ENCODE assay signal across 25 cellular contexts in the genomic region with DNA sequence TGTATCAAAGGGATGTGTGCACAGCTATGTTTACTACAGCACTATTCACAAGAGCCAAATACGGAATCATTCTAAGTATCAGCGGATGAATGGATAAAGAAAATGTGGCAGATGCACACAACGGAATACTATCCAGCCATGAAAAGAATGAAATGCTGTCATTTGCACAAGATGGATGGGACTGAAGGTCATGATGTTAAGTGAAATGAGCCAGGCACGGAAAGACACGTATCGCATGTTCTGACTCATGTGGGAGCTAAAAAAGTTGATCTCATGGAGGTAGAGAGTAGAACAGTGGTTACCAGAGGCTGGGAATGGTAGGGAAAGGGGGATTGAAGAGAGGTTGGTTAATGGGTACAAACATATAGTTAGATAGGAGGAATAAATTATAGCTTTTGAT. TPM values are rescaled to one million over a fixed set of nuclear protein-coding genes. Genes with fewer than 3 reads are reported as not detected.
DNase-seq lines count a peak whose midpoint lies in the region; ATAC-seq and TF ChIP-seq lines count a peak whose summit lies in the region.
"Had no signal": no experiment of that assay in that cellular context is flagged by ENCODE, and none has a peak within 500 bp of the region (broad histone marks: within the 10 kb centered on the region; RNA-seq: fewer than 3 reads in every experiment).

No MANE protein-coding gene starts in this region.

- no peaks in the 10 kb centered on the region for H3K4me1 ChIP-seq in H9 (ENCODE audit: insufficient read depth, low read length)
- peaks cover 0 to 5% of the 10 kb centered on the region in 2 experiments for H3K4me1 ChIP-seq in trophoblast cell (ENCODE audit: control insufficient read depth in 1 of 2, insufficient read depth in 2 of 2, low read length in 2 of 2)
- H3K4me1 ChIP-seq in foreskin keratinocyte, result no peaks in the 10 kb centered on the region
- H3K4me1 ChIP-seq: A549; BE2C; BLaER1 treated with 17β-estradiol and CSF1 and Interleukin-3, amounts not matched to agents 10 nM and 100 nM had no signal

- H2BK12ac ChIP-seq in H9 (ENCODE audit: insufficient read length, low read depth, low read length), result no peak overlapping the region
- no peak overlapping the region for H2BK12ac ChIP-seq in trophoblast cell (ENCODE audit: low read length)

- H3T11ph ChIP-seq in H9 (ENCODE audit: low read length), result no peak overlapping the region

- no peak overlapping the region for H3K4me3 Mint-ChIP-seq in H9
- no peak overlapping the region for H3K4me3 Mint-ChIP-seq in HFFc6
- H3K4me3 Mint-ChIP-seq: CD14-positive monocyte; CD4-positive, alpha-beta T cell; CD8-positive, alpha-beta memory T cell had no signal

- H3K27me3 ChIP-seq in H9 (ENCODE audit: insufficient read depth, low read length) (no peaks in the 10 kb centered on the region), trophoblast cell (ENCODE audit: insufficient read depth, low read length) (no peaks in the 10 kb centered on the region), foreskin keratinocyte (no peaks in the 10 kb centered on the region)
- H3K27me3 ChIP-seq: BE2C; BLaER1 treated with 17β-estradiol and CSF1 and Interleukin-3, amounts not matched to agents 10 nM and 100 nM had no signal

- H2BK20ac ChIP-seq in H9 (ENCODE audit: low read depth, low read length, poor library complexity, severe bottlenecking), result no peak overlapping the region

- H3K4me3 ChIP-seq in trophoblast cell (ENCODE audit: low read depth, low read length), result no peak overlapping the region
- H3K4me3 ChIP-seq: A549; BLaER1 treated with 17β-estradiol and CSF1 and Interleukin-3, amounts not matched to agents 10 nM and 100 nM; GM12878; GM23248 had no signal

- no peak overlapping the region for H3K23ac ChIP-seq in H9 (ENCODE audit: insufficient read length, low read depth, low read length)
- no peak overlapping the region for H3K23ac ChIP-seq in trophoblast cell (ENCODE audit: low read length)

- DNase-seq in H9, result no peak
- no peak for DNase-seq in HFFc6
- DNase-seq in left kidney (ENCODE audit: low read depth, low spot score), result peak; percentile 18
- peak; percentile 30 to 72 for DNase-seq in trophoblast cell
- DNase-seq in foreskin keratinocyte, result no peak
- DNase-seq in islet precursor cell, result no peak
- DNase-seq: 8988T; ACHN; AML-193; BE2C; CD4-positive, alpha-beta T cell; CD8-positive, alpha-beta memory T cell; DMS 273 treated with DMSO at 0.1 percent for 48 hours; DMS79; EL; GDM1; GM23248; H7 had no signal

- H3K36me3 ChIP-seq in trophoblast cell (ENCODE audit: control insufficient read depth in 1 of 2, insufficient read depth in 2 of 2, low read length in 2 of 2), result peaks cover 2 to 4% of the 10 kb centered on the region in 2 experiments

- H3K27me3 Mint-ChIP-seq in H9 (ENCODE audit: low read depth) (no peaks in the 10 kb centered on the region), HFFc6 (ENCODE audit: insufficient read depth) (peaks cover 2% of the 10 kb centered on the region)
- H3K27me3 Mint-ChIP-seq: CD4-positive, alpha-beta T cell had no signal

- no peaks in the 10 kb centered on the region for H3K23me2 ChIP-seq in H9 (ENCODE audit: insufficient read length, low read depth, low read length, poor library complexity, severe bottlenecking)

- H3K36me3 Mint-ChIP-seq in H9 (ENCODE audit: insufficient read depth in 1 of 3, low read depth in 3 of 3), result peaks cover under 1 to 18% (median 16%) of the 10 kb centered on the region in 3 experiments; a peak in 5 of 7 replicates
- peaks cover 19% of the 10 kb centered on the region for H3K36me3 Mint-ChIP-seq in HFFc6 (ENCODE audit: low read depth)

- H3K9ac ChIP-seq in H9 (ENCODE audit: extremely low read depth, insufficient read length, low read length), result peak overlapping the region; percentile 7
- no peak overlapping the region for H3K9ac ChIP-seq in trophoblast cell (ENCODE audit: low read length)
- H3K9ac ChIP-seq: BLaER1 treated with 17β-estradiol and CSF1 and Interleukin-3, amounts not matched to agents 10 nM and 100 nM; GM23248 had no signal

- no peak overlapping the region for H3K4ac ChIP-seq in H9 (ENCODE audit: low read depth, low read length)
- H3K4ac ChIP-seq in trophoblast cell (ENCODE audit: low read depth, low read length), result no peak overlapping the region

- H3K4me2 ChIP-seq in H9 (ENCODE audit: insufficient read depth, insufficient read length, low read length), result no peak overlapping the region
- no peak overlapping the region for H3K4me2 ChIP-seq in trophoblast cell (ENCODE audit: low read length)
- H3K4me2 ChIP-seq: A549; BLaER1 treated with 17β-estradiol and CSF1 and Interleukin-3, amounts not matched to agents 10 nM and 100 nM had no signal

- H3K56ac ChIP-seq in H9 (ENCODE audit: insufficient read length, low read depth, low read length), result no peak overlapping the region

- H4K91ac ChIP-seq in H9 (ENCODE audit: insufficient read length, low read depth, low read length), result no peak overlapping the region
- no peak overlapping the region for H4K91ac ChIP-seq in trophoblast cell (ENCODE audit: low read depth, low read length)

- H2AFZ ChIP-seq in H9 (ENCODE audit: low read length), result no peak overlapping the region
- no peak overlapping the region for H2AFZ ChIP-seq in trophoblast cell (ENCODE audit: insufficient read depth, low read length, poor library complexity)
- H2AFZ ChIP-seq: GM23248 had no signal

- H3K14ac ChIP-seq in H9 (ENCODE audit: insufficient read depth, low read length) (no peak overlapping the region), trophoblast cell (ENCODE audit: low read length) (no peak overlapping the region)

- H3K18ac ChIP-seq in H9 (ENCODE audit: insufficient read length, low read depth, low read length) (no peak overlapping the region), trophoblast cell (ENCODE audit: low read length) (no peak overlapping the region)

- H2AK5ac ChIP-seq in H9 (ENCODE audit: insufficient read length, low read length) (no peak overlapping the region), trophoblast cell (ENCODE audit: low read length) (no peak overlapping the region)

- H3K9me3 ChIP-seq in H9 (ENCODE audit: control insufficient read depth, low read depth, low read length) (no peaks in the 10 kb centered on the region), trophoblast cell (ENCODE audit: insufficient read depth, low read depth, low read length) (no peaks in the 10 kb centered on the region)
- H3K9me3 ChIP-seq: A549; BE2C; BLaER1 treated with 17β-estradiol and CSF1 and Interleukin-3, amounts not matched to agents 10 nM and 100 nM had no signal

- no peak overlapping the region for H4K8ac ChIP-seq in H9 (replicated peaks; ENCODE audit: insufficient read length, low read depth, low read length)
- no peak overlapping the region for H4K8ac ChIP-seq in trophoblast cell (ENCODE audit: low read depth, low read length)

- no peak for ATAC-seq in foreskin keratinocyte
- no peak for ATAC-seq in HG03565 (IDR thresholded peaks at IDR 0.05; ENCODE audit: unreplicated experiment)
- ATAC-seq in GM18909 (IDR thresholded peaks at IDR 0.05; ENCODE audit: poor library complexity, unreplicated experiment), result no peak
- ATAC-seq: A549, GM12878, HCT116 had no signal

- H2BK5ac ChIP-seq in H9 (ENCODE audit: insufficient read length, low read length) (no peak overlapping the region), trophoblast cell (ENCODE audit: low read depth, low read length, poor library complexity) (no peak overlapping the region)

- peaks cover 4% of the 10 kb centered on the region for H3K79me1 ChIP-seq in H9 (ENCODE audit: insufficient read depth, low read depth, low read length, poor library complexity, severe bottlenecking)
- no peaks in the 10 kb centered on the region for H3K79me1 ChIP-seq in trophoblast cell (ENCODE audit: low read length)

- no peak overlapping the region for H2BK120ac ChIP-seq in H9 (ENCODE audit: low read depth, low read length, poor library complexity, severe bottlenecking)
- no peak overlapping the region for H2BK120ac ChIP-seq in trophoblast cell (ENCODE audit: insufficient read depth, low read length, poor library complexity)

- H4K5ac ChIP-seq in H9 (ENCODE audit: insufficient read length, low read depth, low read length), result no peak overlapping the region

- H3K27ac Mint-ChIP-seq in H9 (no peak overlapping the region), HFFc6 (peak overlapping the region; percentile 5)
- H3K27ac Mint-ChIP-seq: CD4-positive, alpha-beta T cell had no signal

- H3K4me1 Mint-ChIP-seq in H9 (no peaks in the 10 kb centered on the region), HFFc6 (ENCODE audit: low read depth) (peaks cover 10% of the 10 kb centered on the region; the same call in 1 of the 2 replicates)
- H3K4me1 Mint-ChIP-seq: CD14-positive monocyte had no signal

- no peaks in the 10 kb centered on the region for H3K79me2 ChIP-seq in H9 (ENCODE audit: insufficient read depth, low read length)
- no peaks in the 10 kb centered on the region for H3K79me2 ChIP-seq in trophoblast cell (ENCODE audit: control insufficient read depth, insufficient read depth, low read length, poor library complexity)

- H2BK15ac ChIP-seq in H9 (ENCODE audit: low read depth, low read length), result no peak overlapping the region

- no peak for TF ChIP-seq CTCF in H9 (conservative IDR thresholded peaks at IDR 0.05)
- no peak for TF ChIP-seq CTCF in HFFc6 (IDR thresholded peaks at IDR 0.05)
- TF ChIP-seq CTCF in foreskin keratinocyte (conservative IDR thresholded peaks at IDR 0.05), result no peak

- H3K9me3 Mint-ChIP-seq in H9 (no peaks in the 10 kb centered on the region), HFFc6 (no peaks in the 10 kb centered on the region)
- H3K9me3 Mint-ChIP-seq: CD14-positive monocyte; CD4-positive, alpha-beta T cell; CD8-positive, alpha-beta memory T cell had no signal

- no peak overlapping the region for H3K27ac ChIP-seq in H9 (ENCODE audit: insufficient read length, low read depth, low read length)
- no peak overlapping the region for H3K27ac ChIP-seq in trophoblast cell (ENCODE audit: low read depth, low read length)
- no peak overlapping the region for H3K27ac ChIP-seq in foreskin keratinocyte
- H3K27ac ChIP-seq: A549; BLaER1 treated with 17β-estradiol and CSF1 and Interleukin-3, amounts not matched to agents 10 nM and 100 nM; GM23248 had no signal

- no CpG with 5 or more reads among the region's 6 CpGs for WGBS in H9 (ENCODE audit: extremely low coverage, insufficient read length, low lambda C conversion rate)
- no CpG with 5 or more reads among the region's 6 CpGs for WGBS in trophoblast cell (ENCODE audit: extremely low coverage, insufficient coverage, insufficient read length)

- H4K12ac ChIP-seq in trophoblast cell (ENCODE audit: low read depth, low read length), result no peak overlapping the region

- no peaks in the 10 kb centered on the region for H4K20me1 ChIP-seq in H9 (ENCODE audit: control insufficient read depth, insufficient read depth, insufficient read length)

RNA-seq across cellular contexts. Expression of a gene that starts 25.9 kb away (rescaled TPM):
- total RNA-seq in H9 (2021), result 0.39 and 0.55 TPM in 2 replicates
- under 1 TPM in 1 of 6 experiments, not detected in 5; 0.10 TPM for total RNA-seq in HFFc6 (2021; fragmentation: NEBNext Ultra II Directional; extraction: Animal tissue kit (Norgen Biotek cat#: 25700))
- polyA plus RNA-seq in trophoblast cell (2013), result 26.2 and 34.1 TPM in 2 replicates
- total RNA-seq in foreskin keratinocyte, result 0.10 and 0.14 TPM in 2 replicates
- 0.03 and 0.04 TPM in 2 replicates for polyA plus RNA-seq in foreskin keratinocyte
- total RNA-seq: CD4-positive, alpha-beta T cell; CD8-positive, alpha-beta memory T cell; GM12878 had no signal
- polyA plus RNA-seq: CD14-positive monocyte; CD8-positive, alpha-beta memory T cell had no signal

Comparison
In these comparisons a context has a peak if more than half of its experiments do, and no peak if none do; other contexts are left out.
1. DNase-seq: peak in left kidney (single experiment) and trophoblast cell (2 of 2); none in H9 (single experiment), HFFc6 (single experiment), foreskin keratinocyte (0 of 2) and islet precursor cell (single experiment).